In the genomic region with DNA sequence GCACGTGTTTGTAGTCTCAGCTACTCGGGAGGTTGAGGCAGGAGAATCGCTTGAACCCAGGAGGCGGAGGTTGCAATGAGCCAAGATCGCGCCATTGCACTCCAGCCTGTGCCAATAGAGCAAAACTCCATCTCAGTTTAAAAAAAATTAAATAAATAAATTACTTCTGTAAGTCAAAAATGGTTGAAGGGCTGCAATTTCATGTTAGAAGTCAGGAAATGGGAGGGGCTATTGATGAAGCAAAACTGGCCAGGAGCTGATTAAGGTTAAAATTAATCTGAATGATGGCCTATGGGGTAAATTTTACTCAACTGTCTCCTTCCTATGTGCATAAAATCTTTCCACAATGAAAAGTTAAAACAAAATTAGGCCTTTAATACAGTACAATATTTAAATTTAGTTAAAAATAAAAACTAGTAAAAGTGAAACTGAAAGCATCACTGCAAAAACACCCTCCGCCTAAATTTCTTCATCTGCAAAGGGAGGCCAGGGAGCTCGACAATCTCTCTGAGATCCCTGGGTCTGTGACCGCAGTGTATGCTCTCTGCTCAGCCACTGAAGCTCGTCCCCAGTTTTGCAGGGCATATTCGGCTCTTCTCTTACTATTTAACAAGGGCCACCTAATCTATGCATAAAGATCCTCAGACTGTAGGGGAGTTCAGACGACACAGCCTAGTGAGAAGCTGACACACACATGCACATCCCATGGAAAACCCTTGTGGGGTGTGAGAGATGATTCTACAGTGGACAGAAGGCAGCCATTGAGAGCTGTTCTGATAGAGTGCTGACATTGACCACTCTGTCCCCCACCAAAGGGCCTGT, we compare ENCODE assay signal across 8 cellular contexts. TPM values are rescaled to one million over a fixed set of nuclear protein-coding genes. Genes with fewer than 3 reads are reported as not detected.
A peak's percentile ranks its signal among the peaks of the same experiment; 100 is the strongest.
DNase-seq lines count a peak whose midpoint lies in the region; ATAC-seq and TF ChIP-seq lines count a peak whose summit lies in the region.

No MANE protein-coding gene starts in this region.

- peak; percentile 56 for ATAC-seq in GM18907 (IDR thresholded peaks at IDR 0.05; ENCODE audit: unreplicated experiment)
- ATAC-seq in HG03060 (IDR thresholded peaks at IDR 0.05; ENCODE audit: low read depth, unreplicated experiment), result peak; percentile 36
- ATAC-seq in GM19452 (IDR thresholded peaks at IDR 0.05; ENCODE audit: unreplicated experiment), result no peak

- H3K9ac ChIP-seq in rectal smooth muscle tissue (ENCODE audit: low read length), result no peak overlapping the region

- no peaks in the 10 kb centered on the region for H3K9me3 ChIP-seq in HAP-1

- intact Hi-C loops in posterior vena cava (cut with DNase I), result loop anchor here in 1 of 2 donors (10.0 kb wide), 1 partner anchor 48 kb away; no protein-coding TSS in a partner anchor

- in situ Hi-C loops in HAP-1 (cut with MboI; ENCODE audit: low sequenced_read_pairs), result no loop called here

- H3K4me3 ChIP-seq in choroid plexus epithelial cell (ENCODE audit: low read depth, low read length) (no peak overlapping the region), rectal smooth muscle tissue (ENCODE audit: low read length) (peak overlapping the region; percentile 48), HAP-1 (no peak overlapping the region)

- H3K27ac ChIP-seq in rectal smooth muscle tissue (ENCODE audit: low read depth, low read length), result peak overlapping the region; percentile 52

- no peak for TF ChIP-seq CTCF in choroid plexus epithelial cell (conservative IDR thresholded peaks at IDR 0.05; ENCODE audit: low read depth, low read length)

- peaks cover 21% of the 10 kb centered on the region for H3K36me3 ChIP-seq in rectal smooth muscle tissue (ENCODE audit: control insufficient read depth, insufficient read depth, low read length)
- peaks cover 10% of the 10 kb centered on the region for H3K36me3 ChIP-seq in HAP-1 (replicated peaks)

- H3K27me3 ChIP-seq in rectal smooth muscle tissue (ENCODE audit: control insufficient read depth, insufficient read depth, low read length) (no peaks in the 10 kb centered on the region), HAP-1 (ENCODE audit: low read depth) (no peaks in the 10 kb centered on the region)

- DNase-seq in T-helper 1 cell (peak in 4 of 5 donors; percentile 15 to 85 (median 19)), choroid plexus epithelial cell (ENCODE audit: low read depth) (peak; percentile 45), HAP-1 (ENCODE audit: low spot score in 2 of 2) (no peak), posterior vena cava (ENCODE audit: low spot score) (no peak)

- H3K4me1 ChIP-seq in rectal smooth muscle tissue (ENCODE audit: control insufficient read depth, insufficient read depth, low read length) (peaks cover 7% of the 10 kb centered on the region), HAP-1 (no peaks in the 10 kb centered on the region)

RNA-seq across cellular contexts. Expression of a gene that starts 57.2 kb away (rescaled TPM):
- total RNA-seq in posterior vena cava, result 10 to 100 TPM; 25.1 to 29.4 TPM

Comparison
In these comparisons a context has a peak if more than half of its experiments do, and no peak if none do; other contexts are left out.
1. DNase-seq: peak in T-helper 1 cell (4 of 5) and choroid plexus epithelial cell (single experiment); none in HAP-1 (0 of 2) and posterior vena cava (single experiment).